In the genomic region with DNA sequence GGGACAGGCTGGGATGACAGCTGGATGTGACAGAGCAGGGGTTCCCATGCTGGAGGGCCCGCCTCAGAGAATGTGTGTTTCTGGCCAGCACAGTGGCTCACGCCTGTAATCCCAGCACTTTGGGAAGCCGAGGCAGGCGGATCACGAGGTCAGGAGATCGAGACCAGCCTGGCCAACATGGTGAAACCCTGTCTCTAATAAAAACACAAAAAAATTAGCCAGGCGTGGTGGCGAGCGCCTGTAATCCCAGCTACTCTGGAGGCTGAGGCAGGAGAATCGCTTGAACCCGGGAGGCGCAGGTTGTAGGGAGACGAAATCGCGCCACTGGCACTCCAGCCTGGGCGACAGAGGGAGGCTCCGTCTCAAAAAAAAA, we compare ENCODE assay signal across 8 cellular contexts.
DNase-seq lines count a peak whose midpoint lies in the region; ATAC-seq and TF ChIP-seq lines count a peak whose summit lies in the region.
"Not testable (repeated sequence)": the region's sequence is repeated elsewhere in the genome, so short reads cannot be mapped to it uniquely, and the experiment has no call there.

No MANE protein-coding gene starts in this region.

- TF ChIP-seq CTCF in AG10803 (conservative IDR thresholded peaks at IDR 0.05; ENCODE audit: low read length); HFFc6 (IDR thresholded peaks at IDR 0.05); hepatocyte (IDR thresholded peaks at IDR 0.05; ENCODE audit: poor library complexity): not testable (repeated sequence)

- CTCF ChIA-PET in naive thymus-derived CD4-positive, alpha-beta T cell (lab: Charles Lee) = interaction anchor here (0.6 to 0.7 kb wide), 2 partner anchors 35 to 43 kb away, joined by 3 read pairs; no protein-coding TSS in a partner anchor

- peak overlapping the region; percentile 78 for H3K4me3 Mint-ChIP-seq in HFFc6
- peak overlapping the region; percentile 97 for H3K4me3 Mint-ChIP-seq in activated T-helper 2 cell treated with anti-CD3 and anti-CD28 coated beads, Interferon-gamma antibody, Interleukin-2, Interleukin-4, amounts not matched to agents 10 μg/mL and 5 μg/mL and 100 μg/mL, durations not matched to agents 14 hours and 24 hours and 36 hours (ENCODE audit: low read depth)
- peak overlapping the region; percentile 96 for H3K4me3 Mint-ChIP-seq in dendritic cell treated with granulocyte-macrophage colony-stimulating factor and Interleukin-4, amounts not matched to agents 40 ng/mL and 50 ng/mL, for 4 days
- H3K4me3 Mint-ChIP-seq in naive thymus-derived CD4-positive, alpha-beta T cell = peak overlapping the region; percentile 75 to 97 (median 94)

- H3K27ac ChIP-seq in SJSA1 (peak overlapping the region; percentile 70), hepatocyte (peak overlapping the region; percentile 56), skin epidermis (peak overlapping the region in 12 of 21 experiments; percentile 12 to 96 (median 88))
- peak overlapping the region; percentile 89 for H3K27ac ChIP-seq in naive thymus-derived CD4-positive, alpha-beta T cell (ENCODE audit: low read depth, low read length)

- H3K27ac Mint-ChIP-seq in HFFc6 = peak overlapping the region; percentile 74
- H3K27ac Mint-ChIP-seq in activated T-helper 2 cell treated with anti-CD3 and anti-CD28 coated beads, Interferon-gamma antibody, Interleukin-2, Interleukin-4, amounts not matched to agents 10 μg/mL and 5 μg/mL and 100 μg/mL, durations not matched to agents 14 hours and 24 hours and 36 hours = peak overlapping the region; percentile 70
- H3K27ac Mint-ChIP-seq in dendritic cell treated with granulocyte-macrophage colony-stimulating factor and Interleukin-4, amounts not matched to agents 40 ng/mL and 50 ng/mL, for 4 days = peak overlapping the region; percentile 93
- H3K27ac Mint-ChIP-seq in naive thymus-derived CD4-positive, alpha-beta T cell = peak overlapping the region in 8 of 9 donors; percentile 85 to 98 (median 92)

- H4K20me1 ChIP-seq in hepatocyte (ENCODE audit: insufficient read depth, poor library complexity, severe bottlenecking) = peaks cover 49% of the 10 kb centered on the region

- H3K4me1 ChIP-seq in SJSA1 (replicated peaks); hepatocyte (ENCODE audit: insufficient read depth); naive thymus-derived CD4-positive, alpha-beta T cell (ENCODE audit: control insufficient read depth in 2 of 2, insufficient read depth in 2 of 2, low read length in 2 of 2): not testable (repeated sequence)

- H3K4me3 ChIP-seq in AG10803 (ENCODE audit: low read length) (peak overlapping the region; percentile 59), hepatocyte (peak overlapping the region; percentile 36), skin epidermis (peak overlapping the region; percentile 73 to 91 (median 87))
- not testable (repeated sequence) for H3K4me3 ChIP-seq in SJSA1
- peak overlapping the region; percentile 73 for H3K4me3 ChIP-seq in naive thymus-derived CD4-positive, alpha-beta T cell (ENCODE audit: low read length)

- peaks cover 80% of the 10 kb centered on the region for H3K79me2 ChIP-seq in hepatocyte

- intact Hi-C loops in activated T-helper 2 cell treated with anti-CD3 and anti-CD28 coated beads, Interferon-gamma antibody, Interleukin-2, Interleukin-4, amounts not matched to agents 10 μg/mL and 5 μg/mL and 100 μg/mL, durations not matched to agents 14 hours and 24 hours and 36 hours (cut with micrococcal nuclease); dendritic cell treated with granulocyte-macrophage colony-stimulating factor and Interleukin-4, amounts not matched to agents 40 ng/mL and 50 ng/mL, for 4 days (cut with micrococcal nuclease): not testable (repeated sequence)
- intact Hi-C loops in naive thymus-derived CD4-positive, alpha-beta T cell (cut with micrococcal nuclease) = loop anchor here (1.0 to 5.0 kb wide), 3 partner anchors 76 to 93 kb away; a partner anchor contains a TSS

- not testable (repeated sequence) for ATAC-seq in naive thymus-derived CD4-positive, alpha-beta T cell

- POLR2A ChIA-PET in naive thymus-derived CD4-positive, alpha-beta T cell (lab: Charles Lee) = not testable (repeated sequence)

- not testable (repeated sequence) for H3K9me3 ChIP-seq in SJSA1 (replicated peaks); hepatocyte (ENCODE audit: low read depth); naive thymus-derived CD4-positive, alpha-beta T cell (ENCODE audit: control insufficient read depth in 2 of 3, low read length in 3 of 3)

- DNase-seq in AG10803 (ENCODE audit: low read depth); HFFc6; activated T-helper 2 cell treated with anti-CD3 and anti-CD28 coated beads, Interferon-gamma antibody, Interleukin-2, Interleukin-4, amounts not matched to agents 10 μg/mL and 5 μg/mL and 100 μg/mL, durations not matched to agents 14 hours and 24 hours and 36 hours (ENCODE audit: low spot score); hepatocyte (ENCODE audit: low spot score); naive thymus-derived CD4-positive, alpha-beta T cell: not testable (repeated sequence)
- peak in 1 of 2 experiments; percentile 9 for DNase-seq in SJSA1 (ENCODE audit: low read depth in 1 of 2, low spot score in 2 of 2)

- not testable (repeated sequence) for H3K27me3 ChIP-seq in SJSA1 (replicated peaks); hepatocyte; naive thymus-derived CD4-positive, alpha-beta T cell (ENCODE audit: control insufficient read depth in 2 of 2, insufficient read depth in 2 of 2, low read length in 2 of 2)

- H3K4me2 ChIP-seq in hepatocyte = peak overlapping the region; percentile 73

- WGBS in hepatocyte (ENCODE audit: low lambda C conversion rate, missing lambda C conversion rate) = 38% methylated on average over 17 of the region's 17 CpGs

- H3K27me3 Mint-ChIP-seq in HFFc6 (ENCODE audit: insufficient read depth); activated T-helper 2 cell treated with anti-CD3 and anti-CD28 coated beads, Interferon-gamma antibody, Interleukin-2, Interleukin-4, amounts not matched to agents 10 μg/mL and 5 μg/mL and 100 μg/mL, durations not matched to agents 14 hours and 24 hours and 36 hours (ENCODE audit: low read depth); dendritic cell treated with granulocyte-macrophage colony-stimulating factor and Interleukin-4, amounts not matched to agents 40 ng/mL and 50 ng/mL, for 4 days; naive thymus-derived CD4-positive, alpha-beta T cell: not testable (repeated sequence)

- H3K9me3 Mint-ChIP-seq in HFFc6; activated T-helper 2 cell treated with anti-CD3 and anti-CD28 coated beads, Interferon-gamma antibody, Interleukin-2, Interleukin-4, amounts not matched to agents 10 μg/mL and 5 μg/mL and 100 μg/mL, durations not matched to agents 14 hours and 24 hours and 36 hours; dendritic cell treated with granulocyte-macrophage colony-stimulating factor and Interleukin-4, amounts not matched to agents 40 ng/mL and 50 ng/mL, for 4 days; naive thymus-derived CD4-positive, alpha-beta T cell: not testable (repeated sequence)

- peaks cover 13% of the 10 kb centered on the region for H3K4me1 Mint-ChIP-seq in HFFc6 (ENCODE audit: low read depth)
- H3K4me1 Mint-ChIP-seq in activated T-helper 2 cell treated with anti-CD3 and anti-CD28 coated beads, Interferon-gamma antibody, Interleukin-2, Interleukin-4, amounts not matched to agents 10 μg/mL and 5 μg/mL and 100 μg/mL, durations not matched to agents 14 hours and 24 hours and 36 hours (ENCODE audit: low read depth) = peaks cover 15% of the 10 kb centered on the region
- peaks cover 56% of the 10 kb centered on the region for H3K4me1 Mint-ChIP-seq in dendritic cell treated with granulocyte-macrophage colony-stimulating factor and Interleukin-4, amounts not matched to agents 40 ng/mL and 50 ng/mL, for 4 days (ENCODE audit: low read depth)
- H3K4me1 Mint-ChIP-seq in naive thymus-derived CD4-positive, alpha-beta T cell = peaks cover 19 to 38% (median 27%) of the 10 kb centered on the region in 7 donors

- H2AFZ ChIP-seq in hepatocyte = peak overlapping the region; percentile 61

- not testable (repeated sequence) for H3K9me2 ChIP-seq in hepatocyte (replicated peaks; ENCODE audit: insufficient read depth)

- H3K36me3 Mint-ChIP-seq in HFFc6 (ENCODE audit: low read depth) = peaks cover 13% of the 10 kb centered on the region
- H3K36me3 Mint-ChIP-seq in activated T-helper 2 cell treated with anti-CD3 and anti-CD28 coated beads, Interferon-gamma antibody, Interleukin-2, Interleukin-4, amounts not matched to agents 10 μg/mL and 5 μg/mL and 100 μg/mL, durations not matched to agents 14 hours and 24 hours and 36 hours (ENCODE audit: low read depth) = peaks cover 26% of the 10 kb centered on the region
- peaks cover 22% of the 10 kb centered on the region for H3K36me3 Mint-ChIP-seq in dendritic cell treated with granulocyte-macrophage colony-stimulating factor and Interleukin-4, amounts not matched to agents 40 ng/mL and 50 ng/mL, for 4 days (ENCODE audit: low read depth)
- not testable (repeated sequence) for H3K36me3 Mint-ChIP-seq in naive thymus-derived CD4-positive, alpha-beta T cell

- not testable (repeated sequence) for H3K36me3 ChIP-seq in SJSA1; hepatocyte (replicated peaks; ENCODE audit: insufficient read depth, low read depth); naive thymus-derived CD4-positive, alpha-beta T cell (ENCODE audit: control insufficient read depth in 2 of 3, insufficient read depth in 3 of 3, low read length in 3 of 3)
